In genomic region chr14:56002316-56002715, GRCh38 we compare ENCODE assay signal across 16 cellular contexts.
DNase-seq lines count a peak whose midpoint lies in the region; ATAC-seq and TF ChIP-seq lines count a peak whose summit lies in the region.
"Had no signal": no experiment of that assay in that cellular context is flagged by ENCODE, and none has a peak within 500 bp of the region (broad histone marks: within the 10 kb centered on the region; RNA-seq: fewer than 3 reads in every experiment).

No MANE protein-coding gene starts in this region.

- peaks cover 12 to 23% of the 10 kb centered on the region in 2 donors for H3K36me3 Mint-ChIP-seq in activated naive CD4-positive, alpha-beta T cell treated with anti-CD3 and anti-CD28 coated beads, Interleukin-2, amount 50 U/mL, for 72 hours
- no peaks in the 10 kb centered on the region for H3K36me3 Mint-ChIP-seq in T-cell
- H3K36me3 Mint-ChIP-seq: memory B cell had no signal

- H3K4me3 ChIP-seq in brain microvascular endothelial cell (ENCODE audit: low read depth, low read length) (no peak overlapping the region), osteoblast (ENCODE audit: insufficient read depth, low read length) (no peak overlapping the region)
- H3K4me3 ChIP-seq: ascending aorta, GM12878 had no signal

- no peak for ATAC-seq in activated naive CD4-positive, alpha-beta T cell treated with anti-CD3 and anti-CD28 coated beads, Interleukin-2, amount 50 U/mL, for 72 hours
- no peak for ATAC-seq in T-cell (replicated peaks in 1 of 4)
- no peak for ATAC-seq in HG02840 (IDR thresholded peaks at IDR 0.05; ENCODE audit: low FRiP score, unreplicated experiment)

- no peak overlapping the region for H3K27ac Mint-ChIP-seq in activated naive CD4-positive, alpha-beta T cell treated with anti-CD3 and anti-CD28 coated beads, Interleukin-2, amount 50 U/mL, for 72 hours
- no peak overlapping the region for H3K27ac Mint-ChIP-seq in T-cell
- H3K27ac Mint-ChIP-seq: memory B cell had no signal

- H3K9me3 ChIP-seq in osteoblast (ENCODE audit: low read depth, low read length), result no peaks in the 10 kb centered on the region
- H3K9me3 ChIP-seq: ascending aorta, neutrophil had no signal

- H3K27me3 ChIP-seq in brain microvascular endothelial cell (replicated peaks) (no peaks in the 10 kb centered on the region), osteoblast (ENCODE audit: insufficient read depth, low read length) (no peaks in the 10 kb centered on the region)
- H3K27me3 ChIP-seq: ascending aorta had no signal

- H3K4me3 Mint-ChIP-seq in T-cell, result peak overlapping the region in 1 of 3 donors; percentile 59
- H3K4me3 Mint-ChIP-seq: memory B cell had no signal

- no peak for TF ChIP-seq CTCF in brain microvascular endothelial cell (IDR thresholded peaks at IDR 0.05; ENCODE audit: low read depth, low read length, missing control alignments)
- no peak for TF ChIP-seq CTCF in osteoblast (IDR thresholded peaks at IDR 0.05; ENCODE audit: extremely low read depth, low read depth, low read length)

- CTCF ChIA-PET in T-cell (lab: Charles Lee), result interaction anchor here in 1 of 2 donors (0.6 kb wide), 1 partner anchor 212 kb away, joined by 3 read pairs; no protein-coding TSS in a partner anchor

- H3K27ac ChIP-seq in brain microvascular endothelial cell (no peak overlapping the region), osteoblast (ENCODE audit: low read depth, low read length) (peak overlapping the region; percentile 78)
- H3K27ac ChIP-seq: ascending aorta, neutrophil had no signal

- H3K4me2 ChIP-seq in osteoblast (ENCODE audit: insufficient read depth, low read length), result peak overlapping the region; percentile 42

- peaks cover 48 to 61% of the 10 kb centered on the region in 2 donors for H3K27me3 Mint-ChIP-seq in T-cell

- POLR2A ChIA-PET in T-cell (lab: Charles Lee), result interaction anchor here (0.5 to 0.6 kb wide), 2 partner anchors 105 to 281 kb away, joined by 3 read pairs; no protein-coding TSS in a partner anchor

- H4K20me1 ChIP-seq in osteoblast (ENCODE audit: insufficient read depth, low read length), result no peaks in the 10 kb centered on the region

- H3K9me3 Mint-ChIP-seq in activated naive CD4-positive, alpha-beta T cell treated with anti-CD3 and anti-CD28 coated beads, Interleukin-2, amount 50 U/mL, for 72 hours, result peaks cover 12 to 21% of the 10 kb centered on the region in 2 donors
- H3K9me3 Mint-ChIP-seq in T-cell, result peaks cover 0 to 6% (median 0%) of the 10 kb centered on the region in 3 donors

- peaks cover 33% of the 10 kb centered on the region for H3K4me1 ChIP-seq in osteoblast (ENCODE audit: insufficient read depth, low read length)

- H3K36me3 ChIP-seq in brain microvascular endothelial cell (replicated peaks), result no peaks in the 10 kb centered on the region
- no peaks in the 10 kb centered on the region for H3K36me3 ChIP-seq in osteoblast (ENCODE audit: insufficient read depth, low read length)
- H3K36me3 ChIP-seq: ascending aorta, neutrophil had no signal

- peaks cover 34 to 44% (median 40%) of the 10 kb centered on the region in 3 donors for H3K4me1 Mint-ChIP-seq in T-cell

- in situ Hi-C loops in brain microvascular endothelial cell (cut with HindIII; ENCODE audit: low pct_ligation_motif_present, low sequenced_read_pairs), result no loop called here

- no peaks in the 10 kb centered on the region for H3K79me2 ChIP-seq in osteoblast (ENCODE audit: insufficient read depth, low read length)

- peak; percentile 62 for DNase-seq in COR-L47 (lab: John Stamatoyannopoulos, UW)
- DNase-seq in NCI-H2081 treated with DMSO at 0.1 percent for 48 hours (lab: John Stamatoyannopoulos, UW), result peak; percentile 84
- DNase-seq in brain microvascular endothelial cell, result peak; percentile 46
- DNase-seq in osteoblast (ENCODE audit: insufficient read length, low spot score, missing footprints), result no peak
- no peak for DNase-seq in activated naive CD4-positive, alpha-beta T cell treated with anti-CD3 and anti-CD28 coated beads, Interleukin-2, amount 50 U/mL, for 72 hours (ENCODE audit: low spot score in 2 of 2)
- DNase-seq in T-cell, result no peak
- no peak for DNase-seq in stimulated activated CD4-positive, alpha-beta T cell treated with anti-CD3 and anti-CD28 coated beads, Interleukin-12 subunit alpha, Interleukin-12 subunit beta, amount 100 ng/mL, for 4 hours
- DNase-seq: C1 segment of cervical spinal cord; DMS79 treated with DMSO at 0.1 percent for 48 hours; effector CD8-positive, alpha-beta T cell; NCI-H2171 had no signal

- H2AFZ ChIP-seq in osteoblast (ENCODE audit: low read length), result no peak overlapping the region

Comparison
In these comparisons a context has a peak if more than half of its experiments do, and no peak if none do; other contexts are left out.
1. DNase-seq: peak in COR-L47 (single experiment), NCI-H2081 treated with DMSO at 0.1 percent for 48 hours (single experiment) and brain microvascular endothelial cell (single experiment); none in osteoblast (single experiment), activated naive CD4-positive, alpha-beta T cell treated with anti-CD3 and anti-CD28 coated beads, Interleukin-2, amount 50 U/mL, for 72 hours (0 of 2), T-cell (0 of 34) and stimulated activated CD4-positive, alpha-beta T cell treated with anti-CD3 and anti-CD28 coated beads, Interleukin-12 subunit alpha, Interleukin-12 subunit beta, amount 100 ng/mL, for 4 hours (single experiment).